ENCODE assay signal across 7 cellular contexts in genomic region chr20:49318430-49319203, GRCh38. TPM values are rescaled to one million over a fixed set of nuclear protein-coding genes. Genes with fewer than 3 reads are reported as not detected.
DNase-seq lines count a peak whose midpoint lies in the region; ATAC-seq lines count a peak whose summit lies in the region.

No MANE protein-coding gene starts in this region.

- H3K4me3 ChIP-seq in iPS-20b (ENCODE audit: low read length) = peak overlapping the region; percentile 77

- no peak overlapping the region for H3K9ac ChIP-seq in iPS-20b (ENCODE audit: low read depth, low read length)

- no peaks in the 10 kb centered on the region for H3K36me3 Mint-ChIP-seq in activated naive CD4-positive, alpha-beta T cell treated with anti-CD3 and anti-CD28 coated beads, Interleukin-2, amount 10 ng/mL, durations not matched to agents 7 days and 5 days

- no peak overlapping the region for H3K27ac Mint-ChIP-seq in activated naive CD4-positive, alpha-beta T cell treated with anti-CD3 and anti-CD28 coated beads, Interleukin-2, amount 10 ng/mL, durations not matched to agents 7 days and 5 days

- DNase-seq in NCI-H345 treated with DMSO at 0.1 percent for 48 hours (lab: John Stamatoyannopoulos, UW; ENCODE audit: unreplicated experiment) (peak; percentile 6), cerebellum (ENCODE audit: low spot score) (no peak)
- DNase-seq in activated naive CD4-positive, alpha-beta T cell treated with anti-CD3 and anti-CD28 coated beads, Interleukin-2, amount 10 ng/mL, durations not matched to agents 7 days and 5 days = peak; percentile 45
- DNase-seq in stimulated activated naive CD8-positive, alpha-beta T cell treated with anti-CD3 and anti-CD28 coated beads, Interleukin-15, Interleukin-2, amounts not matched to agents 100 U/mL and 50 U/mL, for 24 hours = peak; percentile 24

- ATAC-seq in stimulated activated naive CD8-positive, alpha-beta T cell treated with anti-CD3 and anti-CD28 coated beads, Interleukin-15, Interleukin-2, amounts not matched to agents 100 U/mL and 50 U/mL, for 24 hours = peak; percentile 45
- ATAC-seq in GM21786 (IDR thresholded peaks at IDR 0.05; ENCODE audit: unreplicated experiment) = no peak
- ATAC-seq in GM21390 (IDR thresholded peaks at IDR 0.05; ENCODE audit: unreplicated experiment) = no peak

- H3K9me3 Mint-ChIP-seq in activated naive CD4-positive, alpha-beta T cell treated with anti-CD3 and anti-CD28 coated beads, Interleukin-2, amount 10 ng/mL, durations not matched to agents 7 days and 5 days = no peaks in the 10 kb centered on the region

- H3K4me1 Mint-ChIP-seq in activated naive CD4-positive, alpha-beta T cell treated with anti-CD3 and anti-CD28 coated beads, Interleukin-2, amount 10 ng/mL, durations not matched to agents 7 days and 5 days = peaks cover 23% of the 10 kb centered on the region

- peak overlapping the region; percentile 67 for H3K4me3 Mint-ChIP-seq in activated naive CD4-positive, alpha-beta T cell treated with anti-CD3 and anti-CD28 coated beads, Interleukin-2, amount 10 ng/mL, durations not matched to agents 7 days and 5 days

- no peaks in the 10 kb centered on the region for H3K36me3 ChIP-seq in iPS-20b (ENCODE audit: insufficient read depth, low read depth, low read length)

- H3K27ac ChIP-seq in iPS-20b (ENCODE audit: low read length) = no peak overlapping the region

- no peaks in the 10 kb centered on the region for H3K9me3 ChIP-seq in iPS-20b (ENCODE audit: insufficient read depth, low read depth, low read length)

- peaks cover 3% of the 10 kb centered on the region; the same call in 1 of the 2 replicates for H3K4me1 ChIP-seq in iPS-20b (ENCODE audit: insufficient read depth, low read length)

- peaks cover 70% of the 10 kb centered on the region for H3K27me3 ChIP-seq in iPS-20b (ENCODE audit: insufficient read depth, low read length)

- H3K27me3 Mint-ChIP-seq in activated naive CD4-positive, alpha-beta T cell treated with anti-CD3 and anti-CD28 coated beads, Interleukin-2, amount 10 ng/mL, durations not matched to agents 7 days and 5 days = peaks cover 83% of the 10 kb centered on the region

- CTCF ChIA-PET in activated naive CD4-positive, alpha-beta T cell treated with anti-CD3 and anti-CD28 coated beads, Interleukin-2, amount 10 ng/mL, durations not matched to agents 7 days and 5 days (lab: Charles Lee) = no interaction called here

RNA-seq across cellular contexts. Expression of gene ZNFX1, which starts 40.8 kb away (rescaled TPM):
- 12.8 TPM for total RNA-seq in cerebellum
